ENCODE assay signal across 18 cellular contexts in genomic region chr12:29545102-29545467, GRCh38. TPM values are rescaled to one million over a fixed set of nuclear protein-coding genes. Genes with fewer than 3 reads are reported as not detected.
DNase-seq lines count a peak whose midpoint lies in the region; ATAC-seq and TF ChIP-seq lines count a peak whose summit lies in the region.
"Had no signal": no experiment of that assay in that cellular context is flagged by ENCODE, and none has a peak within 500 bp of the region (broad histone marks: within the 10 kb centered on the region; RNA-seq: fewer than 3 reads in every experiment).

No MANE protein-coding gene starts in this region.

- peak overlapping the region; percentile 63; the same call in 1 of the 2 replicates for H3K27ac ChIP-seq in GM23338 (ENCODE audit: low read depth)
- H3K27ac ChIP-seq: A549, thoracic aorta had no signal

- no peaks in the 10 kb centered on the region for H3K9me2 ChIP-seq in GM23338 (ENCODE audit: insufficient read depth)

- DNase-seq in GM12864 (ENCODE audit: low read depth): peak; percentile 4
- no peak for DNase-seq in GM23338 (ENCODE audit: low spot score)
- DNase-seq in NCI-H1105 (lab: John Stamatoyannopoulos, UW): no peak
- DNase-seq in ecto neural progenitor cell (ENCODE audit: low spot score): no peak
- DNase-seq in NCI-H2081 treated with DMSO at 0.1 percent for 48 hours (lab: John Stamatoyannopoulos, UW): no peak
- DNase-seq in NCI-H2029 treated with DMSO at 0.1 percent for 48 hours (lab: John Stamatoyannopoulos, UW): no peak
- DNase-seq: activated naive CD4-positive, alpha-beta T cell treated with anti-CD3 and anti-CD28 coated beads for 36 hours; effector CD8-positive, alpha-beta T cell; foreskin fibroblast; NCI-H2171; stimulated activated CD4-positive, alpha-beta T cell treated with anti-CD3 and anti-CD28 coated beads, Interleukin-15, amount 100 ng/mL, for 24 hours had no signal

- no peak overlapping the region for H3K4me3 Mint-ChIP-seq in GM23338
- H3K4me3 Mint-ChIP-seq: activated naive CD4-positive, alpha-beta T cell treated with anti-CD3 and anti-CD28 coated beads for 36 hours had no signal

- no peaks in the 10 kb centered on the region for H3K27me3 ChIP-seq in GM23338 (ENCODE audit: insufficient read depth)

- ATAC-seq in GM19351 (IDR thresholded peaks at IDR 0.05; ENCODE audit: unreplicated experiment) (peak; percentile 85), GM23338 (no peak), HG03196 (IDR thresholded peaks at IDR 0.05; ENCODE audit: unreplicated experiment) (peak; percentile 87)
- ATAC-seq: A549 had no signal

- peaks cover 13% of the 10 kb centered on the region for H3K4me1 ChIP-seq in GM23338 (ENCODE audit: insufficient read depth)
- H3K4me1 ChIP-seq: A549 had no signal

- H2AFZ ChIP-seq in GM23338: no peak overlapping the region

- TF ChIP-seq CTCF in GM12864 (IDR thresholded peaks at IDR 0.05; ENCODE audit: low read depth, low read length, missing control alignments): no peak
- TF ChIP-seq CTCF in GM23338 (conservative IDR thresholded peaks at IDR 0.05; ENCODE audit: low read depth in 2 of 2): no peak

- no peaks in the 10 kb centered on the region for H3K9me3 Mint-ChIP-seq in GM23338
- H3K9me3 Mint-ChIP-seq: activated naive CD4-positive, alpha-beta T cell treated with anti-CD3 and anti-CD28 coated beads for 36 hours had no signal

- peaks cover 31% of the 10 kb centered on the region for H3K4me1 Mint-ChIP-seq in GM23338

- H4K20me1 ChIP-seq in GM23338 (replicated peaks; ENCODE audit: insufficient read depth): no peaks in the 10 kb centered on the region

- H3K4me3 ChIP-seq in GM12864 (ENCODE audit: low read depth, low read length) (no peak overlapping the region), GM23338 (no peak overlapping the region)
- H3K4me3 ChIP-seq: A549, thoracic aorta had no signal

- H3K36me3 Mint-ChIP-seq in GM23338 (ENCODE audit: low read depth): peaks cover 10% of the 10 kb centered on the region; the same call in 2 of the 3 replicates

- H3F3A ChIP-seq in GM23338 (replicated peaks; ENCODE audit: low read depth): no peaks in the 10 kb centered on the region

- H3K4me2 ChIP-seq in GM23338: no peak overlapping the region
- H3K4me2 ChIP-seq: A549 had no signal

- H3K79me2 ChIP-seq in GM23338 (replicated peaks; ENCODE audit: insufficient read depth): no peaks in the 10 kb centered on the region

- no peak overlapping the region for H3K27ac Mint-ChIP-seq in GM23338
- H3K27ac Mint-ChIP-seq: activated naive CD4-positive, alpha-beta T cell treated with anti-CD3 and anti-CD28 coated beads for 36 hours had no signal

- H3K36me3 ChIP-seq in GM23338 (ENCODE audit: insufficient read depth): no peaks in the 10 kb centered on the region
- H3K36me3 ChIP-seq: thoracic aorta had no signal

- peaks cover 5% of the 10 kb centered on the region for H3K27me3 Mint-ChIP-seq in GM23338 (ENCODE audit: insufficient read depth, low read depth, poor library complexity)

TF ChIP-seq in GM23338, 12 proteins besides CTCF, POLR2A, EP300 and RAD21 (continues in another document):
- no peak for TF ChIP-seq EZH2 (IDR thresholded peaks at IDR 0.05; ENCODE audit: low read depth, unreplicated experiment)
- no peak for TF ChIP-seq REST (IDR thresholded peaks at IDR 0.05; ENCODE audit: unreplicated experiment)
- no peak for TF ChIP-seq JUNB (IDR thresholded peaks at IDR 0.05; ENCODE audit: unreplicated experiment)
- no peak for TF ChIP-seq CREB1 (CRISPR knock-in tag; IDR thresholded peaks at IDR 0.05; ENCODE audit: low read depth)
- TF ChIP-seq POLR2AphosphoS5 (IDR thresholded peaks at IDR 0.05; ENCODE audit: low read depth): no peak
- no peak for TF ChIP-seq ETS1 (IDR thresholded peaks at IDR 0.05)
- no peak for TF ChIP-seq NANOG (IDR thresholded peaks at IDR 0.05; ENCODE audit: borderline replicate concordance)
- TF ChIP-seq STAT1 (IDR thresholded peaks at IDR 0.05; ENCODE audit: unreplicated experiment): no peak
- TF ChIP-seq EZH2phosphoT487 (IDR thresholded peaks at IDR 0.05; ENCODE audit: unreplicated experiment): no peak
- no peak for TF ChIP-seq ZNF114 (CRISPR knock-in tag; IDR thresholded peaks at IDR 0.05)

RNA-seq across cellular contexts. Expression of gene OVCH1, which starts 47.6 kb away (rescaled TPM):
- not detected in 2 replicates for total RNA-seq in GM23338 (2014; rRNA removed; shearing (Covaris generic))
- not detected in 2 replicates for polyA plus RNA-seq in GM23338 (2016; fragmentation: Nextera tagmentation; extraction: Ambion mirVana)
- total RNA-seq: activated naive CD4-positive, alpha-beta T cell treated with anti-CD3 and anti-CD28 coated beads for 36 hours; bronchial epithelial cell; SK-MEL-5 had no signal
- polyA plus RNA-seq: A549, H1 had no signal
